In the genomic region with DNA sequence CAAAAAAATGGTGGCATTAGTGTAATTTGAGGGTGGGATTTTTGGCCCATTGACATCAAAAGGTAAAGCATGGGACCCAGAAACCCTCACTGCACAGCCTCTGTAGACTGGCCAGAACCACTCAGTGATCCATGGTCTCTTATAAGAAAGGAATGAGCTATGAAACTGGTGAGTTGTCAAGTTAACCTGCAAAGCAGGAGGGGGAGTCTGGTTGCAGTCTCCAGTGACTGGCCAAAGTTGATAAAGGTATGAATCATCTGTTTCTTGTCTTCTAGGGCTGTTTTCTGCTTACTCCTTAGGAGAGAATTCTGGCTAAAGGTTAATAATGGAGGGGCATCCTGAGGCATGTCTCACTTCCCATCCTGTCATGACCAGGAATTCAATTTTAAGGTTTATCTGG, we compare ENCODE assay signal across 26 cellular contexts.
DNase-seq lines count a peak whose midpoint lies in the region; ATAC-seq, FAIRE-seq and TF ChIP-seq lines count a peak whose summit lies in the region.
"Had no signal": no experiment of that assay in that cellular context is flagged by ENCODE, and none has a peak within 500 bp of the region (broad histone marks: within the 10 kb centered on the region; RNA-seq: fewer than 3 reads in every experiment).

No MANE protein-coding gene starts in this region.

- ATAC-seq in T-cell (replicated peaks in 1 of 4) (no peak), GM21737 (IDR thresholded peaks at IDR 0.05; ENCODE audit: unreplicated experiment) (no peak), left colon (no peak)
- ATAC-seq: GM12878 had no signal

- H3K9me3 Mint-ChIP-seq in T-cell, result peaks cover 6 to 19% (median 9%) of the 10 kb centered on the region in 3 donors

- no peak overlapping the region for H3K27ac Mint-ChIP-seq in T-cell
- H3K27ac Mint-ChIP-seq: CD14-positive monocyte; CD4-positive, alpha-beta memory T cell; CD4-positive, CD25-positive, alpha-beta regulatory T cell; CD8-positive, alpha-beta memory T cell had no signal

- peaks cover 0 to 3% of the 10 kb centered on the region in 2 donors for H3K27me3 Mint-ChIP-seq in T-cell
- H3K27me3 Mint-ChIP-seq: CD4-positive, CD25-positive, alpha-beta regulatory T cell had no signal

- H3K4me3 Mint-ChIP-seq in T-cell, result no peak overlapping the region
- H3K4me3 Mint-ChIP-seq: CD14-positive monocyte; CD4-positive, alpha-beta memory T cell; CD8-positive, alpha-beta memory T cell had no signal

- intact Hi-C loops in left colon (cut with DNase I, micrococcal nuclease), result no loop called here

- H3K27me3 ChIP-seq in bronchial epithelial cell (ENCODE audit: control insufficient read depth, insufficient read depth, low read length), result no peaks in the 10 kb centered on the region
- H3K27me3 ChIP-seq: BE2C, BLaER1 had no signal

- no peaks in the 10 kb centered on the region for H3K4me1 Mint-ChIP-seq in T-cell
- H3K4me1 Mint-ChIP-seq: CD14-positive monocyte; CD4-positive, alpha-beta memory T cell; CD4-positive, CD25-positive, alpha-beta regulatory T cell; CD8-positive, alpha-beta memory T cell had no signal

- FAIRE-seq in bronchial epithelial cell (lab: Jason Lieb, UNC), result no peak
- FAIRE-seq: A204.1, GM12878, GM12892, GM18507 had no signal

- TF ChIP-seq CTCF in bronchial epithelial cell (IDR thresholded peaks at IDR 0.05; ENCODE audit: insufficient read depth, low read length, severe bottlenecking), result no peak

- no peaks in the 10 kb centered on the region for H3K36me3 ChIP-seq in bronchial epithelial cell (ENCODE audit: control insufficient read depth, insufficient read depth, low read length)
- H3K36me3 ChIP-seq: BE2C, BLaER1 had no signal

- DNase-seq in bronchial epithelial cell (ENCODE audit: low read depth) (peak; percentile 12), kidney tubule cell (ENCODE audit: low spot score) (peak; percentile 54), T-cell (no peak), left colon (no peak)
- DNase-seq: 8988T; ACHN; BE2C; C1 segment of cervical spinal cord; CD4-positive, alpha-beta memory T cell; CD4-positive, CD25-positive, alpha-beta regulatory T cell; CD8-positive, alpha-beta memory T cell; COR-L47; DMS 273 treated with DMSO at 0.1 percent for 48 hours; DMS153; DMS53; DMS79; DND-41; EL; GDM1 had no signal

- no peaks in the 10 kb centered on the region for H3K36me3 Mint-ChIP-seq in T-cell
- H3K36me3 Mint-ChIP-seq: CD14-positive monocyte; CD4-positive, alpha-beta memory T cell; CD4-positive, CD25-positive, alpha-beta regulatory T cell; CD8-positive, alpha-beta memory T cell had no signal

- no peak overlapping the region for H3K4me3 ChIP-seq in bronchial epithelial cell (ENCODE audit: low read depth, low read length)
- H3K4me3 ChIP-seq: BLaER1, GM12878 had no signal

- POLR2A ChIA-PET in T-cell (lab: Charles Lee), result no interaction called here

- CTCF ChIA-PET in T-cell (lab: Charles Lee), result no interaction called here

Comparison
In these comparisons a context has a peak if more than half of its experiments do, and no peak if none do; other contexts are left out.
1. DNase-seq: peak in bronchial epithelial cell (single experiment) and kidney tubule cell (single experiment); none in T-cell (0 of 34) and left colon (0 of 2).